ENCODE assay signal across 2 cellular contexts in genomic region chr7:98196706-98197605, GRCh38.
A peak's percentile ranks its signal among the peaks of the same experiment; 100 is the strongest.
TF ChIP-seq lines count a peak whose summit lies in the region.

No MANE protein-coding gene starts in this region.

TF ChIP-seq in HepG2, 621 proteins besides CTCF, POLR2A, EP300 and RAD21:
- TF ChIP-seq RFX5 (IDR thresholded peaks at IDR 0.05; ENCODE audit: low read depth, low read length) (no peak), DNMT3B (CRISPR knock-in tag; conservative IDR thresholded peaks at IDR 0.05) (no peak), JUND (CRISPR knock-in tag; IDR thresholded peaks at IDR 0.05) (no peak), MAFF (IDR thresholded peaks at IDR 0.05; ENCODE audit: low read depth, low read length) (0 out of 2 replicates have a peak, but pooled peaks have one; percentile 36), MED13 (CRISPR knock-in tag; IDR thresholded peaks at IDR 0.05) (no peak), GABPA (IDR thresholded peaks at IDR 0.05; ENCODE audit: low read depth, low read length) (no peak), GABPA (CRISPR knock-in tag; IDR thresholded peaks at IDR 0.05; ENCODE audit: low read depth) (no peak), MAFK (conservative IDR thresholded peaks at IDR 0.05 in 1 of 2, IDR thresholded peaks at IDR 0.05 in 1 of 2; ENCODE audit: low read length in 2 of 2) (peak; percentile 45 to 55; a peak in 3 of 4 replicates), ZUFSP (CRISPR knock-in tag; IDR thresholded peaks at IDR 0.05; ENCODE audit: borderline replicate concordance) (no peak), ZNF333 (CRISPR knock-in tag; IDR thresholded peaks at IDR 0.05; ENCODE audit: borderline replicate concordance) (no peak), ZBTB4 (CRISPR knock-in tag; IDR thresholded peaks at IDR 0.05; ENCODE audit: borderline replicate concordance) (no peak), HDAC1 (CRISPR knock-in tag; IDR thresholded peaks at IDR 0.05) (no peak), AKAP8 (CRISPR knock-in tag; IDR thresholded peaks at IDR 0.05) (no peak), PPARG (CRISPR knock-in tag; conservative IDR thresholded peaks at IDR 0.05) (no peak), ZNF839 (CRISPR knock-in tag; IDR thresholded peaks at IDR 0.05; ENCODE audit: borderline replicate concordance) (no peak), NBN (conservative IDR thresholded peaks at IDR 0.05) (no peak), ZNF33A (CRISPR knock-in tag; IDR thresholded peaks at IDR 0.05; ENCODE audit: borderline replicate concordance) (no peak), FOSL1 (CRISPR knock-in tag; IDR thresholded peaks at IDR 0.05; ENCODE audit: borderline replicate concordance) (no peak), ZNF577 (CRISPR knock-in tag; IDR thresholded peaks at IDR 0.05; ENCODE audit: borderline replicate concordance, low read depth) (no peak)

TF ChIP-seq in GM23338, 12 proteins besides CTCF, POLR2A, EP300 and RAD21:
- TF ChIP-seq JUNB (IDR thresholded peaks at IDR 0.05; ENCODE audit: unreplicated experiment) (no peak), POLR2AphosphoS5 (IDR thresholded peaks at IDR 0.05; ENCODE audit: low read depth) (no peak)
